ENCODE assay signal across 12 cellular contexts in genomic region chr13:21344662-21345176, GRCh38.
DNase-seq lines count a peak whose midpoint lies in the region; ATAC-seq lines count a peak whose summit lies in the region.
"Had no signal": no experiment of that assay in that cellular context is flagged by ENCODE, and none has a peak within 500 bp of the region (broad histone marks: within the 10 kb centered on the region; RNA-seq: fewer than 3 reads in every experiment).

No MANE protein-coding gene starts in this region.

- DNase-seq in activated gamma-delta T cell treated with Interleukin-2 at 50 U/mL for 16 hours (peak; percentile 19), activated gamma-delta T cell (lab: John Stamatoyannopoulos, UW) (no peak), activated T-helper 1 cell treated with Interleukin-2 at 50 U/mL for 16 hours (ENCODE audit: low read depth) (peak; percentile 5), DMS53 treated with DMSO at 0.1 percent for 48 hours (lab: John Stamatoyannopoulos, UW; ENCODE audit: unreplicated experiment) (no peak), NCI-H1694 (lab: John Stamatoyannopoulos, UW) (no peak), NCI-H526 (lab: John Stamatoyannopoulos, UW) (no peak)
- peak in 5 of 6 experiments; percentile 7 to 55 (median 43) for DNase-seq in stimulated activated naive CD4-positive, alpha-beta T cell (lab: John Stamatoyannopoulos, UW)
- DNase-seq: effector CD8-positive, alpha-beta T cell; midbrain; stomach; SW 1271 had no signal

- peak; percentile 58 for ATAC-seq in HG03442 (IDR thresholded peaks at IDR 0.05; ENCODE audit: unreplicated experiment)

Comparison
In these comparisons a context has a peak if more than half of its experiments do, and no peak if none do; other contexts are left out.
1. DNase-seq: peak in activated gamma-delta T cell treated with Interleukin-2 at 50 U/mL for 16 hours (single experiment), activated T-helper 1 cell treated with Interleukin-2 at 50 U/mL for 16 hours (single experiment) and stimulated activated naive CD4-positive, alpha-beta T cell (5 of 6); none in activated gamma-delta T cell (single experiment), DMS53 treated with DMSO at 0.1 percent for 48 hours (single experiment), NCI-H1694 (single experiment) and NCI-H526 (0 of 2).